In the genomic region with DNA sequence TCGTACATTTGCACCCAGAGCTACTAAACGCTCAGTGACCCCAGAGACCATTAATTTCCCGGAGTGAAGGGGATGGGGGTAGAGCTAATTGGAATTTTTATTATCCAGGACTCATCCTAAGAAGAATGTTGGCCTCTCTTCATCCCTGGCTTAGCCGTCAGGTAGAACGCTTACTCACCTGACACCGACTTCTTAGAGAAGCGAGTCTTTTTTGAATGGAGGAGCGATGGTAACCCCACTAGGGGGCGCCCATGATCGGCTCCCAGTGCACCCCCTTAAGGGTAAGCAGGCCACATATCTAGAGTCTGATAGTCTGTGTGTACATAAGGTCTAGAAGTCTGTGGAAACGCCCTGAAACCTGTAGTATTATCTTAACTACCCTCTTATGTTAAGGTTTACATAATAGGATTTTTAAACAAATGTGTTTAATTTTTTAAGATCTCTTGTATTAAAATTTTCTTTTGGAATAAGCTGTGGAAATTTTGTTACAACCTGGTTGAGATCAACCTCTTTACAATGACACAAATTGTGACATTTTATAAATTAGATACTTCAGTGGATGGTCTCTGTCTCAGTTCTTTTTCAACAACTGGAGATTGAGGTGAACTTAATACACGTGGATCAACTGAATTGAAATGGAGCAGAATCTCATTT, we compare ENCODE assay signal across 8 cellular contexts.
DNase-seq lines count a peak whose midpoint lies in the region; ATAC-seq and TF ChIP-seq lines count a peak whose summit lies in the region.

No MANE protein-coding gene starts in this region.

- WGBS in gastroesophageal sphincter (ENCODE audit: low coverage in 1 of 2), 2 donors = 30 to 59% methylated on average over 8 to 9 of the region's 12 CpGs

- ATAC-seq in gastroesophageal sphincter (no peak), HG03175 (IDR thresholded peaks at IDR 0.05; ENCODE audit: unreplicated experiment) (no peak)

- no peak for TF ChIP-seq EP300 in gastroesophageal sphincter (IDR thresholded peaks at IDR 0.05)

- no peaks in the 10 kb centered on the region for H3K9me3 Mint-ChIP-seq in T-helper 2 cell treated with Interferon-gamma antibody and Interleukin-4, amounts not matched to agents 5 μg/mL and 100 μg/mL, for 36 hours

- no peaks in the 10 kb centered on the region for H3K79me2 ChIP-seq in Karpas-422 (ENCODE audit: low read length)

- no peaks in the 10 kb centered on the region for H3K9me3 ChIP-seq in Karpas-422 (ENCODE audit: low read length)
- no peaks in the 10 kb centered on the region for H3K9me3 ChIP-seq in gastroesophageal sphincter

- H3K27me3 Mint-ChIP-seq in T-helper 2 cell treated with Interferon-gamma antibody and Interleukin-4, amounts not matched to agents 5 μg/mL and 100 μg/mL, for 36 hours (ENCODE audit: low read depth) = no peaks in the 10 kb centered on the region

- H3K27ac ChIP-seq in Karpas-422 (ENCODE audit: low read length) (no peak overlapping the region), gastroesophageal sphincter (no peak overlapping the region)

- in situ Hi-C loops in Caki2 (cut with HindIII; ENCODE audit: low pct_unique_long_range_greater_than_20kb, low sequenced_read_pairs) = no loop called here
- in situ Hi-C loops in astrocyte of the cerebellum (cut with HindIII; ENCODE audit: low sequenced_read_pairs) = no loop called here

- no peak for TF ChIP-seq POLR2A in gastroesophageal sphincter (IDR thresholded peaks at IDR 0.05)

- H3K36me3 Mint-ChIP-seq in T-helper 2 cell treated with Interferon-gamma antibody and Interleukin-4, amounts not matched to agents 5 μg/mL and 100 μg/mL, for 36 hours (ENCODE audit: low read depth) = peaks cover 3% of the 10 kb centered on the region

- no peak overlapping the region for H3K27ac Mint-ChIP-seq in T-helper 2 cell treated with Interferon-gamma antibody and Interleukin-4, amounts not matched to agents 5 μg/mL and 100 μg/mL, for 36 hours

- H4K20me1 ChIP-seq in Karpas-422 (ENCODE audit: insufficient read depth, low read depth, low read length) = 0 out of 2 replicates have a peak, but pooled peaks cover 4% of the 10 kb centered on the region

- H3K4me3 ChIP-seq in Karpas-422 (ENCODE audit: low read length) = no peak overlapping the region
- no peak overlapping the region for H3K4me3 ChIP-seq in astrocyte of the cerebellum (ENCODE audit: low read depth, low read length)
- H3K4me3 ChIP-seq in gastroesophageal sphincter = no peak overlapping the region

- H3K4me3 Mint-ChIP-seq in T-helper 2 cell treated with Interferon-gamma antibody and Interleukin-4, amounts not matched to agents 5 μg/mL and 100 μg/mL, for 36 hours = no peak overlapping the region

- no peaks in the 10 kb centered on the region for H3K36me3 ChIP-seq in Karpas-422 (ENCODE audit: insufficient read depth, low read length)
- H3K36me3 ChIP-seq in gastroesophageal sphincter = peaks cover 0 to 16% of the 10 kb centered on the region in 2 donors

- H3K4me1 ChIP-seq in Karpas-422 (ENCODE audit: low read length) (no peaks in the 10 kb centered on the region), gastroesophageal sphincter (no peaks in the 10 kb centered on the region)

- no peak overlapping the region for H2AFZ ChIP-seq in Karpas-422 (ENCODE audit: low read length)

- H3K9ac ChIP-seq in Karpas-422 (ENCODE audit: low read length) = no peak overlapping the region

- H3K9me2 ChIP-seq in Karpas-422 (replicated peaks; ENCODE audit: insufficient read depth, low read length) = no peaks in the 10 kb centered on the region

- peak; percentile 53 for DNase-seq in Caki2 (ENCODE audit: low read depth)
- peak; percentile 77 for DNase-seq in Karpas-422
- peak; percentile 44 for DNase-seq in T-helper 2 cell treated with Interferon-gamma antibody and Interleukin-4, amounts not matched to agents 5 μg/mL and 100 μg/mL, for 36 hours (ENCODE audit: low spot score)
- DNase-seq in astrocyte of the cerebellum (ENCODE audit: low read depth) = no peak
- DNase-seq in islet precursor cell = peak; percentile 75
- DNase-seq in stimulated activated CD4-positive, alpha-beta T cell treated with anti-CD3 and anti-CD28 coated beads, Interleukin-4, amount 100 ng/mL, for 24 hours = peak; percentile 76

- H3K27me3 ChIP-seq in Karpas-422 (ENCODE audit: low read length) (no peaks in the 10 kb centered on the region), gastroesophageal sphincter (no peaks in the 10 kb centered on the region)

- peak; percentile 46 for TF ChIP-seq CTCF in astrocyte of the cerebellum (IDR thresholded peaks at IDR 0.05; ENCODE audit: low read depth, low read length, missing control alignments)
- TF ChIP-seq CTCF in gastroesophageal sphincter (IDR thresholded peaks at IDR 0.05) = peak in 1 of 4 experiments; percentile 36

- peaks cover 7% of the 10 kb centered on the region for H3K4me1 Mint-ChIP-seq in T-helper 2 cell treated with Interferon-gamma antibody and Interleukin-4, amounts not matched to agents 5 μg/mL and 100 μg/mL, for 36 hours (ENCODE audit: low read depth)

- H3K4me2 ChIP-seq in Karpas-422 (ENCODE audit: low read depth, low read length, poor library complexity, severe bottlenecking) = no peak overlapping the region
